In the genomic region with DNA sequence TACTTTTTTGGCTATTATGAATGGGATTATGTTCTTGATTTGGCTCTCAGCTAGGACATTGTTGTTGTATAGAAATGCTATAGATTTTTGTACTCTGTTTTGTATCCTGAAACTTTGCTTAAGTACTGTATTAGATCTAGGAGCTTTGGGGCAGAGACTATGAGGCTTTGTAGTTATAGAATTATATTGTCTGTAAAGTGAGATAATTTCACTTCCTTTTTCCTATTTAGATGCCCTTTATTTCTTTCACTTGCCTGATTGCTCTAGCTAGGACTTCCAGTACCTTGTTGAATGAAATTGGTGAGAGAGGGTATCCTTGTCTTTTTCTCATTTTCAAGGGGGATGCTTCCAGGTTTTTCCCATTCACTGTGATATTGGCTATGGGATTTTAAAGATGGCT, we compare ENCODE assay signal across 21 cellular contexts. TPM values are rescaled to one million over a fixed set of nuclear protein-coding genes. Genes with fewer than 3 reads are reported as not detected.
DNase-seq lines count a peak whose midpoint lies in the region; ATAC-seq, FAIRE-seq and TF ChIP-seq lines count a peak whose summit lies in the region.
"Had no signal": no experiment of that assay in that cellular context is flagged by ENCODE, and none has a peak within 500 bp of the region (broad histone marks: within the 10 kb centered on the region; RNA-seq: fewer than 3 reads in every experiment).

No MANE protein-coding gene starts in this region.

- H3K79me2 ChIP-seq in OCI-LY1 (ENCODE audit: insufficient read depth, low read length), result no peaks in the 10 kb centered on the region
- H3K79me2 ChIP-seq in GM12878 (ENCODE audit: control insufficient read depth, insufficient read depth, low read length), result no peaks in the 10 kb centered on the region

- intact Hi-C loops in GM12878 (cut with micrococcal nuclease; ENCODE audit: unreplicated experiment), result no loop called here
- intact Hi-C loops in A673 (cut with micrococcal nuclease; ENCODE audit: unreplicated experiment), result no loop called here
- intact Hi-C loops in CD8-positive, alpha-beta T cell (cut with DNase I, micrococcal nuclease), result no loop called here

- RAD21 ChIA-PET in GM12878 (lab: Charles Lee; ENCODE audit: unreplicated experiment), result interaction anchor here (0.7 to 1.4 kb wide), 6 partner anchors 13 to 178 kb away, joined by 3 to 5 read pairs (median 4); no protein-coding TSS in a partner anchor

- BruUV-seq in GM12878 (replicated peaks; lab: Mats Ljungman, UMichigan), result no TSS peak
- BruUV-seq in A673 (replicated peaks; lab: Mats Ljungman, UMichigan), result no TSS peak

- H3F3A ChIP-seq in OCI-LY1 (ENCODE audit: insufficient read depth, low read length), result no peaks in the 10 kb centered on the region

- no peaks in the 10 kb centered on the region for H3K9me2 ChIP-seq in OCI-LY1 (ENCODE audit: low read depth, low read length)

- H3K36me3 ChIP-seq in OCI-LY1 (ENCODE audit: insufficient read depth, low read length) (peaks cover 3% of the 10 kb centered on the region; the same call in 1 of the 2 replicates), GM12878 (ENCODE audit: control insufficient read depth in 2 of 2, insufficient read depth in 2 of 2, low read length in 1 of 2) (no peaks in the 10 kb centered on the region), A673 (ENCODE audit: insufficient read depth, low read length, poor library complexity, severe bottlenecking) (no peaks in the 10 kb centered on the region)
- no peaks in the 10 kb centered on the region for H3K36me3 ChIP-seq in CD8-positive, alpha-beta T cell (ENCODE audit: insufficient read depth, low read length)
- H3K36me3 ChIP-seq: BE2C had no signal

- no peak overlapping the region for H3K27ac Mint-ChIP-seq in CD8-positive, alpha-beta T cell
- H3K27ac Mint-ChIP-seq: CD4-positive, alpha-beta memory T cell had no signal

- peak; percentile 91 for ATAC-seq in GM18867 (IDR thresholded peaks at IDR 0.05; ENCODE audit: unreplicated experiment)
- ATAC-seq in HG02623 (IDR thresholded peaks at IDR 0.05; ENCODE audit: unreplicated experiment), result peak; percentile 43
- peak; percentile 84 for ATAC-seq in GM12878
- ATAC-seq in HG03039 (IDR thresholded peaks at IDR 0.05; ENCODE audit: unreplicated experiment), result no peak
- no peak for ATAC-seq in CD8-positive, alpha-beta T cell
- ATAC-seq: HCT116, K562 had no signal

- POLR2A ChIA-PET in GM12878 (lab: Charles Lee) (interaction anchor here (1.0 to 1.1 kb wide), 2 partner anchors 13 to 18 kb away, joined by 3 to 4 read pairs; no protein-coding TSS in a partner anchor), A673 (lab: Charles Lee; ENCODE audit: low non-redundant PET) (no interaction called here)
- POLR2A ChIA-PET in CD8-positive, alpha-beta T cell (lab: Charles Lee), result no interaction called here

- SMC1A ChIA-PET in GM12878 (lab: Charles Lee; ENCODE audit: uncharacterized antibody, unreplicated experiment), result interaction anchor here (0.7 to 3.7 kb wide), 10 partner anchors 8 to 103 kb away, joined by 3 to 19 read pairs (median 4); no protein-coding TSS in a partner anchor

- 0 out of 4 replicates have a peak, but pooled peaks of 1 of the 2 experiments have one; percentile 19 for TF ChIP-seq EP300 in GM12878 (IDR thresholded peaks at IDR 0.05; ENCODE audit: borderline replicate concordance in 1 of 2, control insufficient read depth in 1 of 2, low read depth in 2 of 2, low read length in 2 of 2)

- no peaks in the 10 kb centered on the region for H3K4me1 Mint-ChIP-seq in CD8-positive, alpha-beta T cell (ENCODE audit: low read depth)
- H3K4me1 Mint-ChIP-seq: CD4-positive, alpha-beta memory T cell had no signal

- TF ChIP-seq POLR2A in GM12878 (IDR thresholded peaks at IDR 0.05; ENCODE audit: low read depth, low read length), result no peak

- no peaks in the 10 kb centered on the region for H3K27me3 Mint-ChIP-seq in CD8-positive, alpha-beta T cell (ENCODE audit: low read depth)
- H3K27me3 Mint-ChIP-seq: CD4-positive, alpha-beta memory T cell had no signal

- H3K4me3 Mint-ChIP-seq in CD8-positive, alpha-beta T cell, result no peak overlapping the region
- H3K4me3 Mint-ChIP-seq: CD4-positive, alpha-beta memory T cell had no signal

- no peak for DNase-seq in GM12878 (ENCODE audit: low read depth, low spot score)
- DNase-seq in A673 (ENCODE audit: low spot score), result no peak
- no peak for DNase-seq in DMS153 (lab: John Stamatoyannopoulos, UW)
- DNase-seq in CD8-positive, alpha-beta T cell, result no peak
- DNase-seq: BE2C; CD4-positive, alpha-beta memory T cell; COR-L47; DND-41; GDM1; Karpas-422 had no signal

- H3K9me3 ChIP-seq in OCI-LY1 (ENCODE audit: low read length) (peaks cover 14% of the 10 kb centered on the region), GM12878 (replicated peaks; ENCODE audit: control insufficient read depth, insufficient read depth, low read length) (no peaks in the 10 kb centered on the region; the same call in 2 of the 3 replicates), A673 (ENCODE audit: low read depth, low read length, poor library complexity, severe bottlenecking) (no peaks in the 10 kb centered on the region)
- H3K9me3 ChIP-seq in CD8-positive, alpha-beta T cell (ENCODE audit: low read length), result no peaks in the 10 kb centered on the region
- H3K9me3 ChIP-seq: BE2C had no signal

- no peak overlapping the region for H3K4me2 ChIP-seq in OCI-LY1 (ENCODE audit: low read length)
- H3K4me2 ChIP-seq in GM12878 (ENCODE audit: control insufficient read depth, insufficient read depth), result no peak overlapping the region

- CTCF ChIA-PET in GM12878 (lab: Yijun Ruan, JAX) (interaction anchor here (0.7 to 2.3 kb wide), 4 partner anchors 9 to 72 kb away, joined by 3 to 6 read pairs (median 4); no protein-coding TSS in a partner anchor), A673 (lab: Charles Lee) (no interaction called here)
- CTCF ChIA-PET in CD8-positive, alpha-beta T cell (lab: Charles Lee), result no interaction called here

- FAIRE-seq in GM12878 (lab: Jason Lieb, UNC), result no peak
- FAIRE-seq: A204.1, D721Med, K562 had no signal

- in situ Hi-C loops in GM12878 (cut with MboI), result no loop called here

- H4K20me1 ChIP-seq in OCI-LY1 (ENCODE audit: insufficient read depth, low read length), result no peaks in the 10 kb centered on the region
- no peaks in the 10 kb centered on the region for H4K20me1 ChIP-seq in GM12878 (ENCODE audit: control insufficient read depth, insufficient read depth)

- H3K36me3 Mint-ChIP-seq in CD8-positive, alpha-beta T cell, result no peaks in the 10 kb centered on the region
- H3K36me3 Mint-ChIP-seq: CD4-positive, alpha-beta memory T cell had no signal

- TF ChIP-seq CTCF in OCI-LY1 (IDR thresholded peaks at IDR 0.05; ENCODE audit: low read length) (no peak), GM12878 (IDR thresholded peaks at IDR 0.05 in 2 of 3, conservative IDR thresholded peaks at IDR 0.05 in 1 of 3; ENCODE audit: control insufficient read depth in 2 of 3, extremely low read depth in 1 of 3, insufficient read depth in 1 of 3, low read depth in 3 of 3, low read length in 3 of 3) (no peak), A673 (conservative IDR thresholded peaks at IDR 0.05; ENCODE audit: low read depth, low read length) (no peak)
- no peak for TF ChIP-seq CTCF in CD8-positive, alpha-beta T cell (IDR thresholded peaks at IDR 0.05)

- H3K27ac ChIP-seq in OCI-LY1 (ENCODE audit: low read depth, low read length, poor library complexity, severe bottlenecking), result peak overlapping the region; percentile 16
- no peak overlapping the region for H3K27ac ChIP-seq in GM12878 (ENCODE audit: control insufficient read depth, insufficient read depth)
- no peak overlapping the region for H3K27ac ChIP-seq in A673 (ENCODE audit: low read depth, low read length, poor library complexity, severe bottlenecking)
- H3K27ac ChIP-seq in CD8-positive, alpha-beta T cell (ENCODE audit: low read depth, low read length), result no peak overlapping the region
- H3K27ac ChIP-seq: C4-2B had no signal

- H3K4me1 ChIP-seq in OCI-LY1 (ENCODE audit: insufficient read depth, low read length, severe bottlenecking) (peaks cover 9% of the 10 kb centered on the region), GM12878 (ENCODE audit: control insufficient read depth, insufficient read depth, low read length) (no peaks in the 10 kb centered on the region), A673 (ENCODE audit: insufficient read depth, low read length, poor library complexity, severe bottlenecking) (no peaks in the 10 kb centered on the region)
- H3K4me1 ChIP-seq in CD8-positive, alpha-beta T cell (ENCODE audit: insufficient read depth, low read length), result no peaks in the 10 kb centered on the region
- H3K4me1 ChIP-seq: BE2C had no signal

- TF ChIP-seq RAD21 in GM12878 (IDR thresholded peaks at IDR 0.05; ENCODE audit: insufficient read depth, low read depth, low read length), result no peak

- H3K27me3 ChIP-seq in OCI-LY1 (ENCODE audit: insufficient read depth, low read length), result no peaks in the 10 kb centered on the region
- H3K27me3 ChIP-seq in GM12878 (replicated peaks in 1 of 2; ENCODE audit: control insufficient read depth in 2 of 2, insufficient read depth in 2 of 2, low read length in 1 of 2), result no peaks in the 10 kb centered on the region
- H3K27me3 ChIP-seq in A673 (replicated peaks; ENCODE audit: insufficient read depth, low read depth, low read length, poor library complexity), result no peaks in the 10 kb centered on the region
- no peaks in the 10 kb centered on the region for H3K27me3 ChIP-seq in CD8-positive, alpha-beta T cell (ENCODE audit: insufficient read depth, low read length)
- H3K27me3 ChIP-seq: BE2C had no signal

- H3K9me3 Mint-ChIP-seq in CD8-positive, alpha-beta T cell, result peaks cover 12% of the 10 kb centered on the region

- no peak overlapping the region for H3K4me3 ChIP-seq in OCI-LY1 (ENCODE audit: low read depth, low read length, poor library complexity, severe bottlenecking)
- H3K4me3 ChIP-seq in GM12878, result no peak overlapping the region
- no peak overlapping the region for H3K4me3 ChIP-seq in A673 (ENCODE audit: low read depth, low read length, poor library complexity, severe bottlenecking)
- no peak overlapping the region for H3K4me3 ChIP-seq in CD8-positive, alpha-beta T cell (ENCODE audit: low read depth, low read length)
- H3K4me3 ChIP-seq: K562 had no signal

- H2AFZ ChIP-seq in OCI-LY1 (ENCODE audit: low read length), result no peak overlapping the region
- no peak overlapping the region for H2AFZ ChIP-seq in GM12878 (ENCODE audit: control insufficient read depth, low read depth, low read length)

- H3K9ac ChIP-seq in OCI-LY1 (ENCODE audit: low read length), result no peak overlapping the region
- no peak overlapping the region for H3K9ac ChIP-seq in GM12878 (ENCODE audit: control insufficient read depth, insufficient read depth, low read length)

RNA-seq across cellular contexts. Expression of a gene that starts 28.1 kb away (rescaled TPM):
- not detected in 2 replicates for total RNA-seq in GM12878 (2013; cell fraction: nucleolus; rRNA removed)
- total RNA-seq in GM12878 (2014; rRNA removed), result not detected in 2 replicates
- total RNA-seq in GM12878 (2014; rRNA removed; fragmentation: Illumina TruSeq; extraction: Trizol), result not detected in 2 replicates
- total RNA-seq in GM12878 (2021), result not detected in 2 replicates
- not detected for polyA plus RNA-seq in GM12878 (2011; ENCODE audit: low read depth)
- polyA plus RNA-seq in GM12878 (2011; rRNA removed), result 0.10 and 0.17 TPM in 2 replicates
- 0.06 and 0.10 TPM in 2 replicates for polyA plus RNA-seq in GM12878 (2011; cell fraction: cytosol; rRNA removed)
- polyA plus RNA-seq in GM12878 (2011; cell fraction: nucleus; rRNA removed), result 0.09 TPM in 1 of 2 replicates, not detected in the other
- not detected in 2 replicates for polyA plus RNA-seq in GM12878 (2012)
- 0.04 TPM in 1 of 2 replicates, not detected in the other for polyA plus RNA-seq in GM12878 (2014; fragmentation: Illumina TruSeq; extraction: Trizol)
- polyA plus RNA-seq in GM12878 (2014; fragmentation: Nextera tagmentation; extraction: Ambion mirVana), result not detected
- 0.22 TPM in 1 of 2 replicates, not detected in the other for polyA plus RNA-seq in GM12878 (2014; rRNA removed)
- polyA plus RNA-seq in GM12878 (2016; fragmentation: Nextera tagmentation; extraction: Ambion mirVana), result under 1 TPM in 1 of 2 experiments, not detected in 1; 0.20 TPM
- polyA minus RNA-seq in GM12878 (2011; rRNA and poly(A)+ RNA removed), result 0.36 and 1.2 TPM in 2 replicates
- polyA minus RNA-seq in GM12878 (2011; cell fraction: cytosol; rRNA and poly(A)+ RNA removed), result not detected in 2 replicates
- polyA minus RNA-seq in GM12878 (2011; cell fraction: nucleus; rRNA and poly(A)+ RNA removed), result 0.24 and 0.48 TPM in 2 replicates
- total RNA-seq in A673 (2021), result not detected in 2 replicates
- total RNA-seq in CD8-positive, alpha-beta T cell, result not detected
- total RNA-seq: H4, K562 had no signal
- polyA plus RNA-seq: AG04450; CD4-positive, alpha-beta memory T cell; K562 had no signal

Comparison
In these comparisons a context has a peak if more than half of its experiments do, and no peak if none do; other contexts are left out.
1. ATAC-seq: peak in GM18867 (single experiment), HG02623 (single experiment) and GM12878 (single experiment); none in HG03039 (single experiment) and CD8-positive, alpha-beta T cell (single experiment).